Comparison of ENCODE assay signal across 30 cellular contexts in the genomic region with DNA sequence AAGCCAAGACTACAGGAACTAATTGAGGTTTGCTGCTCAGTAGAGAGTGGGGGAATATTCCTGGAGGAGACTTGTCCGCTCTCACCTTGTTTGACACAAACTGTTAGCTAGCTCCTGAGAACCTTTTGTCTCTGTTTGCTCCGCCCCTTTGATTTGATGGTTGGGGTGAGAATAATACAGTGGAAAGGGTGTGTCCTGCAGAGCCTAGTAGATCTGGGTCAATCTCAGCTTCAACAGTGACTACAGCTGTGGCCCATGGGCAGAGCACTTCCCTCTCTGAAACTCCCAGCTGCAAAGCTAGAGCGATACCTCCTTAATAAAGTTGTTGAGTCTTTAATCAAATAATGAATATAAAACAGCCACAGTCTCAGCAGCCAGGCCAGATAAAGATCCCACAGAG.
"Had no signal": no experiment of that assay in that cellular context is flagged by ENCODE, and none has a peak within 500 bp of the region (broad histone marks: within the 10 kb centered on the region; RNA-seq: fewer than 3 reads in every experiment).

No MANE protein-coding gene starts in this region.

- DNase-seq: activated CD4-positive, alpha-beta memory T cell treated with anti-CD3 and anti-CD28 coated beads, Interleukin-2, amount 10 ng/mL, durations not matched to agents 7 days and 5 days; activated CD4-positive, alpha-beta T cell treated with anti-CD3 and anti-CD28 coated beads for 1 hour; activated CD4-positive, alpha-beta T cell treated with anti-CD3 and anti-CD28 coated beads for 48 hours; activated CD4-positive, CD25-positive, alpha-beta regulatory T cell; activated CD8-positive, alpha-beta memory T cell treated with anti-CD3 and anti-CD28 coated beads for 24 hours; activated CD8-positive, alpha-beta memory T cell treated with anti-CD3 and anti-CD28 coated beads, Interleukin-2, amount 10 ng/mL, durations not matched to agents 7 days and 5 days; activated CD8-positive, alpha-beta memory T cell treated with anti-CD3 and anti-CD28 coated beads, Interleukin-2, amount 50 U/mL, for 48 hours; activated effector memory CD4-positive, alpha-beta T cell treated with Interleukin-2 at 50 U/mL for 16 hours; activated naive CD4-positive, alpha-beta T cell; activated naive CD4-positive, alpha-beta T cell treated with anti-CD3 and anti-CD28 coated beads, Interleukin-2, amount 50 U/mL, for 16 hours; activated naive CD8-positive, alpha-beta T cell treated with anti-CD3 and anti-CD28 coated beads for 36 hours; activated T-cell treated with anti-CD3 and anti-CD28 coated beads, Interleukin-2, amount 50 U/mL, for 48 hours; amniotic stem cell; aorta; brain microvascular endothelial cell; central memory CD4-positive, alpha-beta T cell; NCI-H1105; NCI-H1417 treated with DMSO at 0.1 percent for 48 hours; NCI-H1694 treated with DMSO at 0.1 percent for 48 hours; NCI-H2029; NCI-H2171; NCI-H510A treated with DMSO at 0.1 percent for 48 hours; NCI-H526 treated with DMSO at 0.1 percent for 48 hours; PC-9; Right ventricle myocardium superior; SW 1271; T-helper 1 cell; T-helper 2 cell; T-helper 9 cell had no signal

- H3K4me3 ChIP-seq: PC-9 had no signal

- H3K4me1 Mint-ChIP-seq: activated CD4-positive, alpha-beta memory T cell treated with anti-CD3 and anti-CD28 coated beads, Interleukin-2, amount 10 ng/mL, durations not matched to agents 7 days and 5 days; activated CD8-positive, alpha-beta memory T cell treated with anti-CD3 and anti-CD28 coated beads, Interleukin-2, amount 10 ng/mL, durations not matched to agents 7 days and 5 days; activated naive CD8-positive, alpha-beta T cell treated with anti-CD3 and anti-CD28 coated beads for 36 hours had no signal

- H3K27ac ChIP-seq: brain microvascular endothelial cell, PC-9, VCaP had no signal

- H3K36me3 Mint-ChIP-seq: activated CD8-positive, alpha-beta memory T cell treated with anti-CD3 and anti-CD28 coated beads, Interleukin-2, amount 10 ng/mL, durations not matched to agents 7 days and 5 days; activated naive CD8-positive, alpha-beta T cell treated with anti-CD3 and anti-CD28 coated beads for 36 hours had no signal

- H3K27me3 ChIP-seq: brain microvascular endothelial cell had no signal

- H2AFZ ChIP-seq: PC-9 had no signal

- H3K9me3 Mint-ChIP-seq: activated CD4-positive, alpha-beta memory T cell treated with anti-CD3 and anti-CD28 coated beads, Interleukin-2, amount 10 ng/mL, durations not matched to agents 7 days and 5 days; activated naive CD8-positive, alpha-beta T cell treated with anti-CD3 and anti-CD28 coated beads for 36 hours had no signal

- H3K4me2 ChIP-seq: PC-9 had no signal

- H3K4me3 Mint-ChIP-seq: activated CD4-positive, alpha-beta memory T cell treated with anti-CD3 and anti-CD28 coated beads, Interleukin-2, amount 10 ng/mL, durations not matched to agents 7 days and 5 days; activated CD8-positive, alpha-beta memory T cell treated with anti-CD3 and anti-CD28 coated beads, Interleukin-2, amount 10 ng/mL, durations not matched to agents 7 days and 5 days; activated naive CD8-positive, alpha-beta T cell treated with anti-CD3 and anti-CD28 coated beads for 36 hours had no signal

- H3K27me3 Mint-ChIP-seq: activated CD4-positive, alpha-beta memory T cell treated with anti-CD3 and anti-CD28 coated beads, Interleukin-2, amount 10 ng/mL, durations not matched to agents 7 days and 5 days; activated naive CD8-positive, alpha-beta T cell treated with anti-CD3 and anti-CD28 coated beads for 36 hours had no signal

- H3K27ac Mint-ChIP-seq: activated CD4-positive, alpha-beta memory T cell treated with anti-CD3 and anti-CD28 coated beads, Interleukin-2, amount 10 ng/mL, durations not matched to agents 7 days and 5 days; activated CD8-positive, alpha-beta memory T cell treated with anti-CD3 and anti-CD28 coated beads, Interleukin-2, amount 10 ng/mL, durations not matched to agents 7 days and 5 days; activated naive CD8-positive, alpha-beta T cell treated with anti-CD3 and anti-CD28 coated beads for 36 hours had no signal

- H3K36me3 ChIP-seq: brain microvascular endothelial cell had no signal

- ATAC-seq: activated CD8-positive, alpha-beta memory T cell treated with anti-CD3 and anti-CD28 coated beads, Interleukin-2, amount 10 ng/mL, durations not matched to agents 7 days and 5 days had no signal
